24 cellular contexts compared by ENCODE assay signal in genomic region chr11:18865951-18866350, GRCh38.
DNase-seq lines count a peak whose midpoint lies in the region; ATAC-seq, FAIRE-seq and TF ChIP-seq lines count a peak whose summit lies in the region.
"Had no signal": no experiment of that assay in that cellular context is flagged by ENCODE, and none has a peak within 500 bp of the region (broad histone marks: within the 10 kb centered on the region; RNA-seq: fewer than 3 reads in every experiment).

No MANE protein-coding gene starts in this region.

- H2BK5ac ChIP-seq in H9 (ENCODE audit: insufficient read length, low read length): no peak overlapping the region
- no peak overlapping the region for H2BK5ac ChIP-seq in H1 (ENCODE audit: low read depth, low read length)
- H2BK5ac ChIP-seq in neuronal stem cell (ENCODE audit: low read length): no peak overlapping the region

- H3K14ac ChIP-seq in H9 (ENCODE audit: insufficient read depth, low read length) (no peak overlapping the region), H1 (ENCODE audit: insufficient read length) (no peak overlapping the region), neuronal stem cell (ENCODE audit: low read length) (no peak overlapping the region)

- no peaks in the 10 kb centered on the region for H3K9me3 Mint-ChIP-seq in H9
- no peaks in the 10 kb centered on the region for H3K9me3 Mint-ChIP-seq in activated CD4-positive, alpha-beta T cell treated with anti-CD3 and anti-CD28 coated beads, Interleukin-2, amount 10 ng/mL, durations not matched to agents 7 days and 5 days

- intact Hi-C loops in posterior cingulate gyrus (cut with DNase I): no loop called here

- TF ChIP-seq EP300 in H1 (IDR thresholded peaks at IDR 0.05; ENCODE audit: borderline replicate concordance in 1 of 2, low read depth in 2 of 2, low read length in 2 of 2): peak in 1 of 2 experiments; percentile 62; a peak in 1 of 3 replicates

- H3K18ac ChIP-seq in H9 (ENCODE audit: insufficient read length, low read depth, low read length) (no peak overlapping the region), H1 (ENCODE audit: extremely low read depth, low read length) (peak overlapping the region; percentile 67; the same call in 1 of the 2 replicates), neuronal stem cell (ENCODE audit: low read length) (no peak overlapping the region)

- peak; percentile 81 for FAIRE-seq in H1 (lab: Jason Lieb, UNC)
- FAIRE-seq: GM12892, H54 had no signal

- H2AK5ac ChIP-seq in H9 (ENCODE audit: insufficient read length, low read length) (no peak overlapping the region), H1 (ENCODE audit: low read depth, low read length) (no peak overlapping the region), neuronal stem cell (ENCODE audit: low read depth, low read length) (no peak overlapping the region)

- peaks cover 3% of the 10 kb centered on the region for H3K27me3 Mint-ChIP-seq in H9 (ENCODE audit: low read depth)
- peaks cover 9% of the 10 kb centered on the region for H3K27me3 Mint-ChIP-seq in activated CD4-positive, alpha-beta T cell treated with anti-CD3 and anti-CD28 coated beads, Interleukin-2, amount 10 ng/mL, durations not matched to agents 7 days and 5 days

- H3K4me3 Mint-ChIP-seq in H9: peak overlapping the region; percentile 35 to 64; a peak in 3 of 5 replicates
- no peak overlapping the region for H3K4me3 Mint-ChIP-seq in activated CD4-positive, alpha-beta T cell treated with anti-CD3 and anti-CD28 coated beads, Interleukin-2, amount 10 ng/mL, durations not matched to agents 7 days and 5 days
- H3K4me3 Mint-ChIP-seq: CD4-positive, alpha-beta memory T cell had no signal

- H2BK120ac ChIP-seq in H9 (ENCODE audit: low read depth, low read length, poor library complexity, severe bottlenecking) (no peak overlapping the region), H1 (replicated peaks; ENCODE audit: low read depth, low read length) (no peak overlapping the region), neuronal stem cell (ENCODE audit: low read depth, low read length) (no peak overlapping the region)

- H2BK12ac ChIP-seq in H9 (ENCODE audit: insufficient read length, low read depth, low read length): peak overlapping the region; percentile 80
- H2BK12ac ChIP-seq in H1 (ENCODE audit: low read depth, low read length): no peak overlapping the region
- H2BK12ac ChIP-seq in neuronal stem cell (ENCODE audit: low read length): no peak overlapping the region

- no peaks in the 10 kb centered on the region for H3K79me1 ChIP-seq in H9 (ENCODE audit: insufficient read depth, low read depth, low read length, poor library complexity, severe bottlenecking)
- no peaks in the 10 kb centered on the region for H3K79me1 ChIP-seq in H1 (ENCODE audit: low read depth, low read length)
- H3K79me1 ChIP-seq in neuronal stem cell (ENCODE audit: low read depth, low read length): no peaks in the 10 kb centered on the region

- H4K8ac ChIP-seq in H9 (replicated peaks; ENCODE audit: insufficient read length, low read depth, low read length): no peak overlapping the region
- no peak overlapping the region for H4K8ac ChIP-seq in H1 (ENCODE audit: extremely low read depth, insufficient read depth, low read length)
- H4K8ac ChIP-seq in neuronal stem cell (ENCODE audit: low read depth, low read length): no peak overlapping the region

- peak overlapping the region; percentile 6 to 85 (median 6); a peak in 5 of 7 replicates for H3K27ac Mint-ChIP-seq in H9
- no peak overlapping the region for H3K27ac Mint-ChIP-seq in activated CD4-positive, alpha-beta T cell treated with anti-CD3 and anti-CD28 coated beads, Interleukin-2, amount 10 ng/mL, durations not matched to agents 7 days and 5 days
- H3K27ac Mint-ChIP-seq: CD4-positive, alpha-beta memory T cell had no signal

- H2AFZ ChIP-seq in H9 (ENCODE audit: low read length) (no peak overlapping the region), H1 (ENCODE audit: low read length) (no peak overlapping the region), neuronal stem cell (ENCODE audit: low read length) (no peak overlapping the region)

- H3K56ac ChIP-seq in H9 (ENCODE audit: insufficient read length, low read depth, low read length) (no peak overlapping the region), H1 (replicated peaks; ENCODE audit: insufficient read length, low read depth, low read length) (no peak overlapping the region)

- H3K9me3 ChIP-seq in H9 (ENCODE audit: control insufficient read depth, low read depth, low read length) (no peaks in the 10 kb centered on the region), H1 (ENCODE audit: insufficient read depth in 2 of 2, low read depth in 1 of 2, low read length in 1 of 2) (no peaks in the 10 kb centered on the region), iPS-20b (ENCODE audit: insufficient read depth, low read depth, low read length) (no peaks in the 10 kb centered on the region), neuronal stem cell (replicated peaks in 1 of 2; ENCODE audit: control insufficient read depth in 2 of 2, insufficient read depth in 1 of 2, low read depth in 1 of 2, low read length in 2 of 2) (no peaks in the 10 kb centered on the region)

- H3K23ac ChIP-seq in H9 (ENCODE audit: insufficient read length, low read depth, low read length) (no peak overlapping the region), H1 (ENCODE audit: insufficient read length) (no peak overlapping the region), neuronal stem cell (ENCODE audit: low read depth, low read length, poor library complexity) (no peak overlapping the region)

- H2BK20ac ChIP-seq in H9 (ENCODE audit: low read depth, low read length, poor library complexity, severe bottlenecking): peak overlapping the region; percentile 99
- no peak overlapping the region for H2BK20ac ChIP-seq in H1 (ENCODE audit: low read length)

- no peak for TF ChIP-seq RAD21 in H1 (IDR thresholded peaks at IDR 0.05 in 1 of 2, conservative IDR thresholded peaks at IDR 0.05 in 1 of 2; ENCODE audit: low read depth in 2 of 2, low read length in 2 of 2)

- H3K36me3 ChIP-seq in H1 (ENCODE audit: control insufficient read depth in 2 of 4, insufficient read depth in 4 of 4, low read length in 3 of 4): no peaks in the 10 kb centered on the region
- no peaks in the 10 kb centered on the region for H3K36me3 ChIP-seq in iPS-20b (ENCODE audit: insufficient read depth, low read depth, low read length)
- H3K36me3 ChIP-seq in neuronal stem cell (replicated peaks in 1 of 2; ENCODE audit: control insufficient read depth in 2 of 2, insufficient read depth in 2 of 2, low read length in 2 of 2): no peaks in the 10 kb centered on the region
- H3K36me3 ChIP-seq: SJCRH30 had no signal

- H3K79me2 ChIP-seq in H9 (ENCODE audit: insufficient read depth, low read length) (no peaks in the 10 kb centered on the region), H1 (ENCODE audit: control insufficient read depth in 1 of 2, insufficient read depth in 2 of 2, low read length in 2 of 2) (no peaks in the 10 kb centered on the region)

- TF ChIP-seq POLR2A in H1 (IDR thresholded peaks at IDR 0.05; ENCODE audit: control extremely low read depth in 1 of 2, low read depth in 2 of 2, low read length in 2 of 2): peak in 1 of 2 experiments; percentile 25; a peak in 1 of 3 replicates

- H3K4me2 ChIP-seq in H9 (ENCODE audit: insufficient read depth, insufficient read length, low read length) (peak overlapping the region; percentile 51), H1 (ENCODE audit: insufficient read depth in 1 of 2, low read depth in 2 of 2, low read length in 2 of 2) (peak overlapping the region; percentile 42 to 47), neuronal stem cell (ENCODE audit: insufficient read depth, low read length, poor library complexity, severe bottlenecking) (no peak overlapping the region)

- H3K9ac ChIP-seq in H9 (ENCODE audit: extremely low read depth, insufficient read length, low read length) (no peak overlapping the region), H1 (replicated peaks in 1 of 4; ENCODE audit: extremely low read depth in 1 of 4, low read depth in 3 of 4, low read length in 3 of 4) (no peak overlapping the region), iPS-20b (ENCODE audit: low read depth, low read length) (peak overlapping the region; percentile 29; the same call in 1 of the 2 replicates), neuronal stem cell (ENCODE audit: low read depth, low read length, poor library complexity) (no peak overlapping the region)

- no peak overlapping the region for H4K5ac ChIP-seq in H9 (ENCODE audit: insufficient read length, low read depth, low read length)
- H4K5ac ChIP-seq in H1 (ENCODE audit: insufficient read length, low read depth, low read length): no peak overlapping the region

- H3K27me3 ChIP-seq in H9 (ENCODE audit: insufficient read depth, low read length) (no peaks in the 10 kb centered on the region), H1 (replicated peaks in 1 of 4; ENCODE audit: control insufficient read depth in 3 of 4, extremely low read depth in 1 of 4, insufficient read depth in 3 of 4, low read length in 3 of 4) (no peaks in the 10 kb centered on the region), iPS-20b (ENCODE audit: insufficient read depth, low read length) (no peaks in the 10 kb centered on the region), neuronal stem cell (ENCODE audit: control insufficient read depth in 3 of 3, insufficient read depth in 3 of 3, low read depth in 1 of 3, low read length in 3 of 3) (peaks cover 0 to 6% (median 0%) of the 10 kb centered on the region in 3 experiments)

- H3K36me3 Mint-ChIP-seq in H9 (ENCODE audit: insufficient read depth in 1 of 3, low read depth in 3 of 3): 0 out of 7 replicates have a peak, but pooled peaks cover 0 to 2% (median 0%) of the 10 kb centered on the region in 3 experiments
- no peaks in the 10 kb centered on the region for H3K36me3 Mint-ChIP-seq in activated CD4-positive, alpha-beta T cell treated with anti-CD3 and anti-CD28 coated beads, Interleukin-2, amount 10 ng/mL, durations not matched to agents 7 days and 5 days (ENCODE audit: low read depth)
- H3K36me3 Mint-ChIP-seq: CD4-positive, alpha-beta memory T cell had no signal

- no peak overlapping the region for H4K91ac ChIP-seq in H9 (ENCODE audit: insufficient read length, low read depth, low read length)
- H4K91ac ChIP-seq in H1 (replicated peaks; ENCODE audit: insufficient read length, low read length): no peak overlapping the region
- H4K91ac ChIP-seq in neuronal stem cell (ENCODE audit: low read depth, low read length, poor library complexity): no peak overlapping the region

- H3K4ac ChIP-seq in H9 (ENCODE audit: low read depth, low read length): no peak overlapping the region
- H3K4ac ChIP-seq in H1 (replicated peaks; ENCODE audit: insufficient read length, low read depth, low read length): no peak overlapping the region
- no peak overlapping the region for H3K4ac ChIP-seq in neuronal stem cell (ENCODE audit: low read length)

- peak; percentile 85 for DNase-seq in H9
- DNase-seq in H1 (ENCODE audit: low read depth in 1 of 2, low spot score in 2 of 2): peak in 1 of 2 experiments; percentile 46
- peak; percentile 14 for DNase-seq in neuronal stem cell (ENCODE audit: low spot score)
- no peak for DNase-seq in posterior cingulate gyrus
- DNase-seq in activated CD4-positive, alpha-beta T cell treated with anti-CD3 and anti-CD28 coated beads, Interleukin-2, amount 10 ng/mL, durations not matched to agents 7 days and 5 days: no peak
- DNase-seq: C1 segment of cervical spinal cord; CD4-positive, alpha-beta memory T cell; DMS 273 treated with DMSO at 0.1 percent for 48 hours; DMS79; EL; NCI-H1092 treated with DMSO at 0.1 percent for 48 hours; NCI-H1436; NCI-H187; NCI-H446; NCI-H524 treated with DMSO at 0.1 percent for 48 hours; NCI-H774; PC-3; SJCRH30 had no signal

- H3K23me2 ChIP-seq in H9 (ENCODE audit: insufficient read length, low read depth, low read length, poor library complexity, severe bottlenecking) (no peaks in the 10 kb centered on the region), H1 (ENCODE audit: low read depth, low read length) (no peaks in the 10 kb centered on the region)

- no peak for TF ChIP-seq CTCF in H9 (conservative IDR thresholded peaks at IDR 0.05)
- no peak for TF ChIP-seq CTCF in H1 (IDR thresholded peaks at IDR 0.05; ENCODE audit: control extremely low read depth in 1 of 3, insufficient read depth in 1 of 3, low read depth in 1 of 3, low read length in 3 of 3)

- H2BK15ac ChIP-seq in H9 (ENCODE audit: low read depth, low read length) (no peak overlapping the region), H1 (ENCODE audit: low read length) (no peak overlapping the region), neuronal stem cell (ENCODE audit: low read length) (no peak overlapping the region)

- no peak for ATAC-seq in HG03442 (IDR thresholded peaks at IDR 0.05; ENCODE audit: unreplicated experiment)
- ATAC-seq: PC-3, Right ventricle myocardium inferior, SK-N-SH treated with all-trans-retinoic acid at 6 μM for 48 hours had no signal

- CTCF ChIA-PET in H1 (lab: Charles Lee; ENCODE audit: partially characterized antibody): interaction anchor here (0.8 to 5.4 kb wide), 10 partner anchors 8 to 206 kb away, joined by 3 to 48 read pairs (median 6); no protein-coding TSS in a partner anchor
- CTCF ChIA-PET in activated CD4-positive, alpha-beta T cell treated with anti-CD3 and anti-CD28 coated beads, Interleukin-2, amount 10 ng/mL, durations not matched to agents 7 days and 5 days (lab: Charles Lee): interaction anchor here (0.6 kb wide), 1 partner anchor 86 kb away, joined by 3 read pairs; no protein-coding TSS in a partner anchor

- no peaks in the 10 kb centered on the region for H4K20me1 ChIP-seq in H9 (ENCODE audit: control insufficient read depth, insufficient read depth, insufficient read length)
- no peaks in the 10 kb centered on the region for H4K20me1 ChIP-seq in H1 (replicated peaks in 1 of 2; ENCODE audit: control insufficient read depth in 1 of 2, insufficient read depth in 2 of 2, low read length in 2 of 2)

- peak overlapping the region; percentile 74 for H3K27ac ChIP-seq in H9 (ENCODE audit: insufficient read length, low read depth, low read length)
- H3K27ac ChIP-seq in H1 (ENCODE audit: low read depth, low read length): peak overlapping the region; percentile 0; the same call in 1 of the 2 replicates
- no peak overlapping the region for H3K27ac ChIP-seq in iPS-20b (ENCODE audit: low read length)
- H3K27ac ChIP-seq in neuronal stem cell (replicated peaks; ENCODE audit: low read length): no peak overlapping the region
- H3K27ac ChIP-seq: SJCRH30 had no signal

- peaks cover 14% of the 10 kb centered on the region for H3K4me1 ChIP-seq in H9 (ENCODE audit: insufficient read depth, low read length)
- H3K4me1 ChIP-seq in H1 (replicated peaks in 1 of 4; ENCODE audit: control insufficient read depth in 3 of 4, insufficient read depth in 4 of 4, low read length in 3 of 4): peaks cover 0 to 12% (median 6%) of the 10 kb centered on the region in 4 experiments; a peak in 4 of 7 replicates
- H3K4me1 ChIP-seq in iPS-20b (ENCODE audit: insufficient read depth, low read length): peaks cover 17% of the 10 kb centered on the region
- peaks cover 0 to 3% of the 10 kb centered on the region in 2 donors for H3K4me1 ChIP-seq in neuronal stem cell (ENCODE audit: control insufficient read depth in 2 of 2, insufficient read depth in 1 of 2, low read depth in 1 of 2, low read length in 2 of 2)
- H3K4me1 ChIP-seq: SJCRH30 had no signal

- H3K4me3 ChIP-seq in H1 (ENCODE audit: extremely low read depth in 1 of 4, insufficient read depth in 2 of 4, low read depth in 3 of 4, low read length in 4 of 4) (peak overlapping the region in 1 of 4 experiments; percentile 26; a peak in 1 of 8 replicates), iPS-20b (ENCODE audit: low read length) (peak overlapping the region; percentile 48), neuronal stem cell (ENCODE audit: low read length in 2 of 2) (no peak overlapping the region)
- H3K4me3 ChIP-seq: SJCRH30 had no signal

- H3T11ph ChIP-seq in H9 (ENCODE audit: low read length): no peak overlapping the region

- no CpG with 5 or more reads among the region's 2 CpGs for WGBS in H9 (ENCODE audit: extremely low coverage, insufficient read length, low lambda C conversion rate)
- 68% methylated on average over 2 of the region's 2 CpGs; no CpG with 5 or more reads in 1 of the 2 experiments for WGBS in H1 (ENCODE audit: extremely low coverage in 1 of 2, insufficient coverage in 1 of 2, insufficient read length in 1 of 2, insufficient replicate concordance in 2 of 2, low coverage in 1 of 2, low lambda C conversion rate in 2 of 2, missing lambda C conversion rate in 1 of 2), 2 experiments
- no CpG with 5 or more reads among the region's 2 CpGs for WGBS in neuronal stem cell (ENCODE audit: extremely low coverage in 2 of 2, insufficient read length in 2 of 2, insufficient replicate concordance in 1 of 2), 2 donors

- POLR2A ChIA-PET in H1 (lab: Charles Lee; ENCODE audit: partially characterized antibody): interaction anchor here (0.6 to 1.0 kb wide), 3 partner anchors 13 to 1108 kb away, joined by 3 to 4 read pairs (median 4); no protein-coding TSS in a partner anchor
- POLR2A ChIA-PET in activated CD4-positive, alpha-beta T cell treated with anti-CD3 and anti-CD28 coated beads, Interleukin-2, amount 10 ng/mL, durations not matched to agents 7 days and 5 days (lab: Charles Lee): no interaction called here

- peaks cover 24 to 30% of the 10 kb centered on the region in 2 experiments for H3K4me1 Mint-ChIP-seq in H9
- H3K4me1 Mint-ChIP-seq in activated CD4-positive, alpha-beta T cell treated with anti-CD3 and anti-CD28 coated beads, Interleukin-2, amount 10 ng/mL, durations not matched to agents 7 days and 5 days: no peaks in the 10 kb centered on the region
- H3K4me1 Mint-ChIP-seq: CD4-positive, alpha-beta memory T cell had no signal

Comparison
In these comparisons a context has a peak if more than half of its experiments do, and no peak if none do; other contexts are left out.
1. DNase-seq: peak in H9 (single experiment) and neuronal stem cell (single experiment); none in posterior cingulate gyrus (0 of 10) and activated CD4-positive, alpha-beta T cell treated with anti-CD3 and anti-CD28 coated beads, Interleukin-2, amount 10 ng/mL, durations not matched to agents 7 days and 5 days (single experiment).
2. H3K27ac ChIP-seq: peak in H9 (single experiment) and H1 (single experiment); none in iPS-20b (single experiment) and neuronal stem cell (single experiment).